11 cellular contexts compared by ENCODE assay signal in genomic region chr5:39420482-39421145, GRCh38. TPM values are rescaled to one million over a fixed set of nuclear protein-coding genes. Genes with fewer than 3 reads are reported as not detected.
DNase-seq lines count a peak whose midpoint lies in the region; TF ChIP-seq lines count a peak whose summit lies in the region.
"Had no signal": no experiment of that assay in that cellular context is flagged by ENCODE, and none has a peak within 500 bp of the region (broad histone marks: within the 10 kb centered on the region; RNA-seq: fewer than 3 reads in every experiment).

No MANE protein-coding gene starts in this region.

- H3K9me3 ChIP-seq in Peyer's patch, result no peaks in the 10 kb centered on the region

- H3K4me3 ChIP-seq in Peyer's patch (no peak overlapping the region), fibroblast of the aortic adventitia (ENCODE audit: low read depth, low read length) (peak overlapping the region; percentile 89)

- H3K27ac Mint-ChIP-seq in activated naive CD8-positive, alpha-beta T cell treated with anti-CD3 and anti-CD28 coated beads for 36 hours, result no peak overlapping the region
- H3K27ac Mint-ChIP-seq: activated naive CD4-positive, alpha-beta T cell treated with anti-CD3 and anti-CD28 coated beads, Interleukin-2, amount 10 ng/mL, durations not matched to agents 7 days and 5 days had no signal

- no peak for TF ChIP-seq CTCF in Peyer's patch (IDR thresholded peaks at IDR 0.05)
- TF ChIP-seq CTCF in fibroblast of the aortic adventitia (IDR thresholded peaks at IDR 0.05; ENCODE audit: insufficient read depth, low read length), result no peak

- H3K27me3 Mint-ChIP-seq in activated naive CD8-positive, alpha-beta T cell treated with anti-CD3 and anti-CD28 coated beads for 36 hours, result peaks cover 35% of the 10 kb centered on the region

- H3K36me3 Mint-ChIP-seq in activated naive CD8-positive, alpha-beta T cell treated with anti-CD3 and anti-CD28 coated beads for 36 hours, result no peaks in the 10 kb centered on the region
- H3K36me3 Mint-ChIP-seq: activated naive CD4-positive, alpha-beta T cell treated with anti-CD3 and anti-CD28 coated beads, Interleukin-2, amount 10 ng/mL, durations not matched to agents 7 days and 5 days had no signal

- H3K27me3 ChIP-seq in Peyer's patch, result no peaks in the 10 kb centered on the region

- peaks cover 0 to 6% (median 2%) of the 10 kb centered on the region in 4 donors for H3K4me1 ChIP-seq in Peyer's patch

- H3K4me3 Mint-ChIP-seq in activated naive CD8-positive, alpha-beta T cell treated with anti-CD3 and anti-CD28 coated beads for 36 hours, result no peak overlapping the region
- H3K4me3 Mint-ChIP-seq: activated naive CD4-positive, alpha-beta T cell treated with anti-CD3 and anti-CD28 coated beads, Interleukin-2, amount 10 ng/mL, durations not matched to agents 7 days and 5 days had no signal

- peak; percentile 48 for DNase-seq in AG08396 (ENCODE audit: low spot score)
- DNase-seq in Peyer's patch, result peak in 1 of 3 donors; percentile 61
- DNase-seq in fibroblast of the aortic adventitia (ENCODE audit: low read depth), result peak; percentile 92
- DNase-seq in occipital lobe (lab: John Stamatoyannopoulos, UW), result peak; percentile 9
- no peak for DNase-seq in activated naive CD8-positive, alpha-beta T cell treated with anti-CD3 and anti-CD28 coated beads for 36 hours
- DNase-seq in iPS-NIHi11 (ENCODE audit: low spot score), result no peak
- DNase-seq in HT-29 (ENCODE audit: low spot score), result no peak
- no peak for DNase-seq in NK-92 (lab: John Stamatoyannopoulos, UW; ENCODE audit: unreplicated experiment)
- DNase-seq: activated naive CD4-positive, alpha-beta T cell treated with anti-CD3 and anti-CD28 coated beads, Interleukin-2, amount 10 ng/mL, durations not matched to agents 7 days and 5 days; RPMI8226 had no signal

- no peak for TF ChIP-seq POLR2A in Peyer's patch (IDR thresholded peaks at IDR 0.05)

- H3K27ac ChIP-seq in Peyer's patch, result peak overlapping the region in 3 of 4 donors; percentile 17 to 81 (median 61)

- peaks cover 6% of the 10 kb centered on the region for H3K4me1 Mint-ChIP-seq in activated naive CD8-positive, alpha-beta T cell treated with anti-CD3 and anti-CD28 coated beads for 36 hours

- no peaks in the 10 kb centered on the region for H3K9me3 Mint-ChIP-seq in activated naive CD8-positive, alpha-beta T cell treated with anti-CD3 and anti-CD28 coated beads for 36 hours
- H3K9me3 Mint-ChIP-seq: activated naive CD4-positive, alpha-beta T cell treated with anti-CD3 and anti-CD28 coated beads, Interleukin-2, amount 10 ng/mL, durations not matched to agents 7 days and 5 days had no signal

- H3K36me3 ChIP-seq in Peyer's patch, result no peaks in the 10 kb centered on the region

RNA-seq across cellular contexts. Expression of gene DAB2, which starts 4.2 kb away (rescaled TPM):
- total RNA-seq in Peyer's patch (10 to 100 TPM; 39.6 to 71.3 (median 62.1) TPM), fibroblast of the aortic adventitia (ENCODE audit: low replicate concordance) (217 and 1,070 TPM in 2 replicates), occipital lobe (23.4 TPM)
- total RNA-seq in activated naive CD8-positive, alpha-beta T cell treated with anti-CD3 and anti-CD28 coated beads for 36 hours, result under 1 TPM; 0.25 to 0.28 TPM
- 2.3 and 3.4 TPM in 2 replicates for total RNA-seq in HT-29 (2014; rRNA removed; shearing (Covaris generic))

RNA-seq across cellular contexts. Expression of gene C9, which starts 56.3 kb away (rescaled TPM):
- not detected for total RNA-seq in Peyer's patch
- not detected in 2 replicates for total RNA-seq in fibroblast of the aortic adventitia (ENCODE audit: low replicate concordance)
- total RNA-seq in occipital lobe, result not detected
- total RNA-seq in activated naive CD8-positive, alpha-beta T cell treated with anti-CD3 and anti-CD28 coated beads for 36 hours, result not detected
- total RNA-seq in HT-29 (2014; rRNA removed; shearing (Covaris generic)), result not detected in 2 replicates
- total RNA-seq: pulmonary artery endothelial cell had no signal

Comparison
In these comparisons a context has a peak if more than half of its experiments do, and no peak if none do; other contexts are left out.
1. DNase-seq: peak in AG08396 (single experiment), fibroblast of the aortic adventitia (single experiment) and occipital lobe (single experiment); none in activated naive CD8-positive, alpha-beta T cell treated with anti-CD3 and anti-CD28 coated beads for 36 hours (single experiment), iPS-NIHi11 (single experiment), HT-29 (single experiment) and NK-92 (single experiment).